16 cellular contexts compared by ENCODE assay signal in the genomic region with DNA sequence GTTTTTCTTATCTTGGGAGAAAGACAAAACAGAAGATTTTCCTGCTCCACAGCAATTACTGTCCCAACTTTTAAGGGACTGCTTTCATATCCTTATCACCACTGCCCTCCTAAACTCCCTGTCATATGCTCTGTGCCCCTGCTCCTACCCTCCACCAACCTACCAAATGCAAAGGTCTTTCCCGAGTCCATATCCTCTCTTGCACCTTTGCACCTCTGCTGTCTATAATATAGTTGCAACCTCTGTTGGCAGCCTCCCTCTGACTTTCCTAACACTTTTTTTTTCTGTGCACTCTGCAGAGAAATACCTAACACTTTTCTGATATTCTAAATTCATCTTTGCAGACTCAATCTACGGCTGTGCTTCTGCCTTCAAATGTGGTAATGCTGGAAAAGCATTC.
"Had no signal": no experiment of that assay in that cellular context is flagged by ENCODE, and none has a peak within 500 bp of the region (broad histone marks: within the 10 kb centered on the region; RNA-seq: fewer than 3 reads in every experiment).

No MANE protein-coding gene starts in this region.

- H3K9me3 ChIP-seq: ascending aorta, lower lobe of right lung, right atrium auricular region, tibial artery had no signal

- H3K27ac Mint-ChIP-seq: activated CD8-positive, alpha-beta T cell treated with anti-CD3 and anti-CD28 coated beads, Interleukin-2, amount 10 ng/mL, durations not matched to agents 7 days and 5 days; activated naive CD8-positive, alpha-beta T cell treated with anti-CD3 and anti-CD28 coated beads, Interleukin-2, amount 50 U/mL, for 24 hours; activated T-helper 1 cell treated with anti-CD3 and anti-CD28 coated beads, Interleukin-12 subunit alpha, Interleukin-12 subunit beta, Interleukin-2, Interleukin-4 antibody, amounts not matched to agents 30 ng/mL and 10 ng/mL and 1 ng/mL, durations not matched to agents 14 hours and 24 hours and 36 hours; natural killer cell had no signal

- H3K36me3 ChIP-seq: ascending aorta, lower lobe of right lung, right atrium auricular region, tibial artery, WERI-Rb-1 had no signal

- H3K27ac ChIP-seq: ascending aorta, lower lobe of right lung, right atrium auricular region, tibial artery, WERI-Rb-1 had no signal

- H3K4me3 ChIP-seq: ascending aorta, lower lobe of right lung, right atrium auricular region, smooth muscle cell, tibial artery had no signal

- H3K36me3 Mint-ChIP-seq: natural killer cell had no signal

- H3K27me3 Mint-ChIP-seq: activated naive CD8-positive, alpha-beta T cell treated with anti-CD3 and anti-CD28 coated beads, Interleukin-2, amount 50 U/mL, for 24 hours had no signal

- H3K27me3 ChIP-seq: ascending aorta, right atrium auricular region, tibial artery had no signal

- ATAC-seq: activated CD8-positive, alpha-beta T cell treated with anti-CD3 and anti-CD28 coated beads, Interleukin-2, amount 10 ng/mL, durations not matched to agents 7 days and 5 days; activated naive CD8-positive, alpha-beta T cell treated with anti-CD3 and anti-CD28 coated beads, Interleukin-2, amount 50 U/mL, for 24 hours; lower lobe of right lung; natural killer cell had no signal

- DNase-seq: activated CD4-positive, alpha-beta T cell treated with anti-CD3 and anti-CD28 coated beads for 48 hours; activated CD8-positive, alpha-beta T cell treated with anti-CD3 and anti-CD28 coated beads, Interleukin-2, amount 10 ng/mL, durations not matched to agents 7 days and 5 days; activated naive CD4-positive, alpha-beta T cell treated with Interleukin-2 at 50 U/mL for 16 hours; activated naive CD8-positive, alpha-beta T cell treated with anti-CD3 and anti-CD28 coated beads, Interleukin-2, amount 50 U/mL, for 24 hours; effector CD4-positive, alpha-beta T cell; hippocampal formation; kidney glomerular epithelial cell; lower lobe of right lung; natural killer cell; T1000; tibial artery; WERI-Rb-1 had no signal

- H3K9me3 Mint-ChIP-seq: activated naive CD8-positive, alpha-beta T cell treated with anti-CD3 and anti-CD28 coated beads, Interleukin-2, amount 50 U/mL, for 24 hours; activated T-helper 1 cell treated with anti-CD3 and anti-CD28 coated beads, Interleukin-12 subunit alpha, Interleukin-12 subunit beta, Interleukin-2, Interleukin-4 antibody, amounts not matched to agents 30 ng/mL and 10 ng/mL and 1 ng/mL, durations not matched to agents 14 hours and 24 hours and 36 hours; natural killer cell had no signal

- H3K4me1 ChIP-seq: ascending aorta had no signal

- H3K4me3 Mint-ChIP-seq: activated CD8-positive, alpha-beta T cell treated with anti-CD3 and anti-CD28 coated beads, Interleukin-2, amount 10 ng/mL, durations not matched to agents 7 days and 5 days; activated naive CD8-positive, alpha-beta T cell treated with anti-CD3 and anti-CD28 coated beads, Interleukin-2, amount 50 U/mL, for 24 hours; activated T-helper 1 cell treated with anti-CD3 and anti-CD28 coated beads, Interleukin-12 subunit alpha, Interleukin-12 subunit beta, Interleukin-2, Interleukin-4 antibody, amounts not matched to agents 30 ng/mL and 10 ng/mL and 1 ng/mL, durations not matched to agents 14 hours and 24 hours and 36 hours; natural killer cell had no signal
